In genomic region chr13:25633108-25633507, GRCh38 we compare ENCODE assay signal across 28 cellular contexts.
"Had no signal": no experiment of that assay in that cellular context is flagged by ENCODE, and none has a peak within 500 bp of the region (broad histone marks: within the 10 kb centered on the region; RNA-seq: fewer than 3 reads in every experiment).

No MANE protein-coding gene starts in this region.

- ATAC-seq: activated T-helper 17 cell treated with anti-CD3 and anti-CD28 coated beads, Interleukin-2, amount 50 U/mL, for 72 hours; gastrocnemius medialis; left colon; pancreas; right cardiac atrium; stimulated activated naive B cell treated with anti-CD40 and anti-IgM and Interleukin-4, amounts not matched to agents 10 μg/mL and 1 μg/mL and 100 μg/mL, for 72 hours had no signal

- H3K27me3 ChIP-seq: gastrocnemius medialis, pancreas, stomach, thyroid gland had no signal

- H3K4me1 ChIP-seq: gastrocnemius medialis, pancreas, prostate gland, stomach, thyroid gland had no signal

- DNase-seq: activated CD4-positive, alpha-beta memory T cell treated with anti-CD3 and anti-CD28 coated beads, Interleukin-2, amount 10 ng/mL, durations not matched to agents 7 days and 5 days; activated CD4-positive, alpha-beta T cell treated with anti-CD3 and anti-CD28 coated beads for 1 hour; activated CD4-positive, alpha-beta T cell treated with anti-CD3 and anti-CD28 coated beads, Interleukin-2, amount 10 ng/mL, durations not matched to agents 7 days and 5 days; activated CD8-positive, alpha-beta memory T cell treated with anti-CD3 and anti-CD28 coated beads, Interleukin-2, amount 50 U/mL, for 48 hours; activated gamma-delta T cell treated with Interleukin-2 at 50 U/mL for 16 hours; activated naive CD4-positive, alpha-beta T cell treated with anti-CD3 and anti-CD28 coated beads, Interleukin-2, amount 50 U/mL, for 16 hours; activated T-cell treated with anti-CD3 and anti-CD28 coated beads, Interleukin-2, amount 50 U/mL, for 24 hours; amniotic stem cell; dorsolateral prefrontal cortex; effector memory CD4-positive, alpha-beta T cell; gastrocnemius medialis; glutamatergic neuron; immature natural killer cell; kidney; left colon; midbrain; nucleus accumbens; pancreas; right cardiac atrium; stimulated activated CD4-positive, alpha-beta T cell treated with anti-CD3 and anti-CD28 coated beads, Interleukin-15, amount 100 ng/mL, for 24 hours; stimulated activated CD4-positive, alpha-beta T cell treated with anti-CD3 and anti-CD28 coated beads, Interleukin-2, amount 100 ng/mL, for 24 hours; stimulated activated naive B cell treated with anti-CD40 and anti-IgM and Interleukin-4, amounts not matched to agents 10 μg/mL and 1 μg/mL and 100 μg/mL, for 72 hours; stomach; T-helper 2 cell; thyroid gland had no signal

- H3K27ac ChIP-seq: coronary artery, dorsolateral prefrontal cortex, gastrocnemius medialis, pancreas, prostate gland, stomach, thyroid gland had no signal

- H3K9me3 ChIP-seq: gastrocnemius medialis, pancreas, prostate gland, stomach, thyroid gland had no signal

- H3K4me3 ChIP-seq: coronary artery, dorsolateral prefrontal cortex, gastrocnemius medialis, pancreas, prostate gland, stomach, thyroid gland had no signal

- H3K36me3 ChIP-seq: gastrocnemius medialis, pancreas, prostate gland, stomach, thyroid gland had no signal
